11 cellular contexts compared by ENCODE assay signal in the genomic region with DNA sequence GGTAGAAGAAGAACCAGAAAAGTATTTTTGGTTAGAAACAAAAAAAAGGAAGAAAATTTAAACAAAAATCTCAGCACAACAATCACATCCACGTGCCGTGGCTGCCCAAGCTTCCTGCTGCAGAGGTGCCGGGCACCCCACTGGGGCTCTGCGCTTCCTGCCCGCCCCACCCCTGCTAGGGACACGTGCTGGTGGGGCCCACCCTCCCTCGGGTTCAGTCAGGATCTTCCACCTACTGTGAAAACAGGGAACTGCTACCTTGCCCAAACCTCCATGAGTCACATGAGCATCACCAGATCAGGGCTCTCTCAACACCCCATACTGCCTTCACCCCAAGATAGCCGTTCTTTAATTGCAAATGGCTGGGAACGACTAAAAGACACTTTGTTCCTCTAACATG. TPM values are rescaled to one million over a fixed set of nuclear protein-coding genes. Genes with fewer than 3 reads are reported as not detected.
DNase-seq lines count a peak whose midpoint lies in the region; ATAC-seq and TF ChIP-seq lines count a peak whose summit lies in the region.
"Had no signal": no experiment of that assay in that cellular context is flagged by ENCODE, and none has a peak within 500 bp of the region (broad histone marks: within the 10 kb centered on the region; RNA-seq: fewer than 3 reads in every experiment).

No MANE protein-coding gene starts in this region.

- H3K4me1 Mint-ChIP-seq in CD8-positive, alpha-beta memory T cell = peaks cover 46 to 51% (median 49%) of the 10 kb centered on the region in 3 donors
- H3K4me1 Mint-ChIP-seq in T-helper 17 cell = peaks cover 47% of the 10 kb centered on the region
- H3K4me1 Mint-ChIP-seq in activated naive CD8-positive, alpha-beta T cell treated with anti-CD3 and anti-CD28 coated beads, Interleukin-2, amount 50 U/mL, for 24 hours = peaks cover 35% of the 10 kb centered on the region

- H3K9me3 ChIP-seq in CD8-positive, alpha-beta memory T cell (ENCODE audit: low read length) = no peaks in the 10 kb centered on the region
- no peaks in the 10 kb centered on the region for H3K9me3 ChIP-seq in T-helper 17 cell (ENCODE audit: control insufficient read depth, low read length, poor library complexity, severe bottlenecking)
- no peaks in the 10 kb centered on the region for H3K9me3 ChIP-seq in spleen
- H3K9me3 ChIP-seq: adrenal gland, upper lobe of left lung had no signal

- no peak overlapping the region for H3K4me3 ChIP-seq in CD8-positive, alpha-beta memory T cell (ENCODE audit: low read length)
- H3K4me3 ChIP-seq in spleen = no peak overlapping the region
- H3K4me3 ChIP-seq: adrenal gland, upper lobe of left lung had no signal

- H3K27ac ChIP-seq in CD8-positive, alpha-beta memory T cell (ENCODE audit: low read depth, low read length) = no peak overlapping the region
- H3K27ac ChIP-seq in spleen = peak overlapping the region in 6 of 8 donors; percentile 31 to 73 (median 56)

- intact Hi-C loops in spleen (cut with DNase I; ENCODE audit: low total_unique reads) = no loop called here

- H3K36me3 Mint-ChIP-seq in CD8-positive, alpha-beta memory T cell = peaks cover 22 to 92% (median 23%) of the 10 kb centered on the region in 3 donors
- peaks cover 12% of the 10 kb centered on the region for H3K36me3 Mint-ChIP-seq in T-helper 17 cell (ENCODE audit: low read depth)
- H3K36me3 Mint-ChIP-seq in activated naive CD8-positive, alpha-beta T cell treated with anti-CD3 and anti-CD28 coated beads, Interleukin-2, amount 50 U/mL, for 24 hours (ENCODE audit: low read depth) = peaks cover 73% of the 10 kb centered on the region

- H3K27me3 Mint-ChIP-seq in CD8-positive, alpha-beta memory T cell = no peaks in the 10 kb centered on the region
- no peaks in the 10 kb centered on the region for H3K27me3 Mint-ChIP-seq in T-helper 17 cell
- no peaks in the 10 kb centered on the region for H3K27me3 Mint-ChIP-seq in activated naive CD8-positive, alpha-beta T cell treated with anti-CD3 and anti-CD28 coated beads, Interleukin-2, amount 50 U/mL, for 24 hours

- no peaks in the 10 kb centered on the region for H3K27me3 ChIP-seq in CD8-positive, alpha-beta memory T cell (ENCODE audit: insufficient read depth, low read length, poor library complexity, severe bottlenecking)
- H3K27me3 ChIP-seq in spleen (replicated peaks in 1 of 7) = no peaks in the 10 kb centered on the region
- H3K27me3 ChIP-seq: adrenal gland, upper lobe of left lung had no signal

- no peaks in the 10 kb centered on the region for H3K9me3 Mint-ChIP-seq in CD8-positive, alpha-beta memory T cell
- H3K9me3 Mint-ChIP-seq in activated naive CD8-positive, alpha-beta T cell treated with anti-CD3 and anti-CD28 coated beads, Interleukin-2, amount 50 U/mL, for 24 hours = no peaks in the 10 kb centered on the region

- POLR2A ChIA-PET in CD8-positive, alpha-beta memory T cell (lab: Charles Lee) = interaction anchor here (0.6 kb wide), 1 partner anchor 333 kb away, joined by 5 read pairs; no protein-coding TSS in a partner anchor

- TF ChIP-seq POLR2A in spleen (IDR thresholded peaks at IDR 0.05) = no peak

- TF ChIP-seq CTCF in spleen (IDR thresholded peaks at IDR 0.05 in 8 of 11, conservative IDR thresholded peaks at IDR 0.05 in 3 of 11) = peak in 6 of 11 experiments; percentile 15 to 33 (median 27)

- peak overlapping the region in 5 of 7 donors; percentile 9 to 77 (median 68) for H3K4me3 Mint-ChIP-seq in CD8-positive, alpha-beta memory T cell
- peak overlapping the region; percentile 82 for H3K4me3 Mint-ChIP-seq in T-helper 17 cell
- no peak overlapping the region for H3K4me3 Mint-ChIP-seq in activated naive CD8-positive, alpha-beta T cell treated with anti-CD3 and anti-CD28 coated beads, Interleukin-2, amount 50 U/mL, for 24 hours

- H3K36me3 ChIP-seq in CD8-positive, alpha-beta memory T cell (ENCODE audit: insufficient read depth, low read length) = peaks cover 61% of the 10 kb centered on the region
- H3K36me3 ChIP-seq in spleen = peaks cover 0 to 97% (median 81%) of the 10 kb centered on the region in 6 donors

- H3K4me1 ChIP-seq in CD8-positive, alpha-beta memory T cell (ENCODE audit: insufficient read depth, low read length) = peaks cover 47% of the 10 kb centered on the region
- H3K4me1 ChIP-seq in spleen = peaks cover 7 to 47% (median 38%) of the 10 kb centered on the region in 6 donors

- ATAC-seq in T-helper 17 cell (peak; percentile 51), GM18498 (IDR thresholded peaks at IDR 0.05; ENCODE audit: unreplicated experiment) (no peak), GM19455 (IDR thresholded peaks at IDR 0.05; ENCODE audit: unreplicated experiment) (no peak)
- ATAC-seq in activated naive CD8-positive, alpha-beta T cell treated with anti-CD3 and anti-CD28 coated beads, Interleukin-2, amount 50 U/mL, for 24 hours = peak; percentile 53

- WGBS in spleen, 5 donors = 41 to 52% (median 50%) methylated on average over 9 of the region's 9 CpGs

- peak overlapping the region; percentile 81 to 98 (median 92) for H3K27ac Mint-ChIP-seq in CD8-positive, alpha-beta memory T cell
- H3K27ac Mint-ChIP-seq in T-helper 17 cell = peak overlapping the region; percentile 99
- H3K27ac Mint-ChIP-seq in activated naive CD8-positive, alpha-beta T cell treated with anti-CD3 and anti-CD28 coated beads, Interleukin-2, amount 50 U/mL, for 24 hours = peak overlapping the region; percentile 76

- CTCF ChIA-PET in CD8-positive, alpha-beta memory T cell (lab: Charles Lee) = no interaction called here

- peak in 3 of 5 donors; percentile 45 to 78 (median 70) for DNase-seq in CD8-positive, alpha-beta memory T cell
- DNase-seq in T-helper 17 cell (peak in 2 of 3 donors; percentile 32 to 58), spleen (peak; percentile 88), NCI-H146 treated with DMSO at 0.1 percent for 48 hours (lab: John Stamatoyannopoulos, UW; ENCODE audit: unreplicated experiment) (no peak), ecto neural progenitor cell (ENCODE audit: low spot score) (no peak)
- peak; percentile 30 for DNase-seq in activated naive CD8-positive, alpha-beta T cell treated with anti-CD3 and anti-CD28 coated beads, Interleukin-2, amount 50 U/mL, for 24 hours
- DNase-seq: adrenal gland, DND-41 had no signal

RNA-seq across cellular contexts. Expression of gene CYTH1, which starts 24.4 kb away (rescaled TPM):
- 100 to 1,000 TPM; 115 to 129 TPM for total RNA-seq in CD8-positive, alpha-beta memory T cell
- polyA plus RNA-seq in CD8-positive, alpha-beta memory T cell = 279 TPM
- total RNA-seq in T-helper 17 cell (100 to 1,000 TPM; 462 to 497 TPM), spleen (100 to 1,000 TPM; 119 to 169 (median 138) TPM)
- polyA plus RNA-seq in spleen = 100 to 1,000 TPM in 1 of 3 donors, 10 to 100 TPM in 2; 66.9 to 102 (median 79.4) TPM

RNA-seq across cellular contexts. Expression of gene USP36, which starts 34.2 kb away (rescaled TPM):
- total RNA-seq in CD8-positive, alpha-beta memory T cell = 100 to 1,000 TPM; 118 to 122 TPM
- polyA plus RNA-seq in CD8-positive, alpha-beta memory T cell = 43.2 TPM
- total RNA-seq in T-helper 17 cell (100 to 1,000 TPM; 418 to 474 TPM), spleen (10 to 100 TPM; 38.0 to 95.0 (median 60.1) TPM)
- polyA plus RNA-seq in spleen = 10 to 100 TPM; 13.4 to 26.1 (median 25.0) TPM

Comparison
In these comparisons a context has a peak if more than half of its experiments do, and no peak if none do; other contexts are left out.
1. DNase-seq: peak in CD8-positive, alpha-beta memory T cell (3 of 5), T-helper 17 cell (2 of 3), activated naive CD8-positive, alpha-beta T cell treated with anti-CD3 and anti-CD28 coated beads, Interleukin-2, amount 50 U/mL, for 24 hours (single experiment) and spleen (single experiment); none in NCI-H146 treated with DMSO at 0.1 percent for 48 hours (single experiment) and ecto neural progenitor cell (single experiment).
2. ATAC-seq: peak in T-helper 17 cell (single experiment) and activated naive CD8-positive, alpha-beta T cell treated with anti-CD3 and anti-CD28 coated beads, Interleukin-2, amount 50 U/mL, for 24 hours (single experiment); none in GM18498 (single experiment) and GM19455 (single experiment).
3. Peak in every context shown above with its lines, with median percentiles within 50 percentile points of each other: H3K27ac Mint-ChIP-seq.